Comparison of ENCODE assay signal across 2 cellular contexts in the genomic region with DNA sequence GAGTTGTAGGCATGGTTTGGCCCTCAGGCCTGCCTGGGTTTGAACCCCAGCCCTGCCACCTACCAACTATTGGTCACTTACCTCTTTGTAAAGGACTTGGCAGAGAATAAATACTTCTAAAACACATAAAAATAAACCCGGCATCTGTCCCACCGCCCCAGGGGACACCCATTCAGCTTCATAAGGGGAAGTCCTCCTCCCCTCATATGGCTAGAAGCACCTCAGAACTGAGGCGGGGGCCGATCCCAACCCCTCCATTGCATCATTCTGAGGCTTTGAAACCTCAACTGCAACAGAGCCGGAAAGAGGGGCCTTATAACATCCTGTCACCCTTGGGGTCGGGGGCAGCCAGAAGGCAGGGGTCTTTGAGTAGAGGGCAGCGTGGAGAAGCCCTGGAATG. TPM values are rescaled to one million over a fixed set of nuclear protein-coding genes. Genes with fewer than 3 reads are reported as not detected.
"Had no signal": no experiment of that assay in that cellular context is flagged by ENCODE, and none has a peak within 500 bp of the region (broad histone marks: within the 10 kb centered on the region; RNA-seq: fewer than 3 reads in every experiment).

No MANE protein-coding gene starts in this region.

RNA-seq across cellular contexts. Expression of a gene that starts 2.1 kb away (rescaled TPM):
- total RNA-seq: M059J, RPMI7951 had no signal
